ENCODE assay signal across 1 cellular context in the genomic region with DNA sequence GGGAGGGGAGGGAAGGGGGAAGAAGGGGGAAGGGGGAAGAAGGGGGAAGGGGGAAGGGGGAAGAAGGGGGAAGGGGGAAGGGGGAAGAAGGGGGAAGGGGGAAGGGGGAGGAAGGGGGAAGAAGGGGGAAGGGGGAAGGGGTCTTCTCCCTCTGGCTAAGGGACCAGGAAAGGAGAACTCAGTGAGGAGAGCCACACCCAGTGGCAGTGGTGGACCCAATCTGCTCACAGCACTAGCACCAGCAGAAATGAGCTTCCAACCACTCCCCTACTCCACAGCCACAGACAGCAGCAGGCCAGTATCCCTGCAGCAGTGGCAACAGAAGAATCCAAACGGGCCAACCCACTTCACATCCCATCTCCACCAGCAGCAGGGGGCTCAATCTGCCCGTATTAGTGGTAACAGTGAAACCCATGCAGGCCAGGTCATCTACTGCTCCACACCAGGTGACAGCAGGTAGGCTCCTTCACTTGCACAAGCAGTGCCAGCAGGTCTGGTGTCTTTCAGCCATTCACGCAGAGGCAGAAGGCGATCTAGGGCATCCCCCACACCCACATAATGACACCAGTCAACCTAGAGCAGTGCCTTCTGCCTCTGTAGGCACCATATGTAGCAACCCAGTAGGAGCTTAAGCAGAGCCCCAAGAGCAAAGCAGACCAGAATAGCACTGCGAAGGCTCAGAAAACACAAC.
TF ChIP-seq lines count a peak whose summit lies in the region.

No MANE protein-coding gene starts in this region.

TF ChIP-seq in WTC11, 78 proteins besides CTCF, POLR2A, EP300 and RAD21 (continued from another document):
- TF ChIP-seq, protein P1, sequence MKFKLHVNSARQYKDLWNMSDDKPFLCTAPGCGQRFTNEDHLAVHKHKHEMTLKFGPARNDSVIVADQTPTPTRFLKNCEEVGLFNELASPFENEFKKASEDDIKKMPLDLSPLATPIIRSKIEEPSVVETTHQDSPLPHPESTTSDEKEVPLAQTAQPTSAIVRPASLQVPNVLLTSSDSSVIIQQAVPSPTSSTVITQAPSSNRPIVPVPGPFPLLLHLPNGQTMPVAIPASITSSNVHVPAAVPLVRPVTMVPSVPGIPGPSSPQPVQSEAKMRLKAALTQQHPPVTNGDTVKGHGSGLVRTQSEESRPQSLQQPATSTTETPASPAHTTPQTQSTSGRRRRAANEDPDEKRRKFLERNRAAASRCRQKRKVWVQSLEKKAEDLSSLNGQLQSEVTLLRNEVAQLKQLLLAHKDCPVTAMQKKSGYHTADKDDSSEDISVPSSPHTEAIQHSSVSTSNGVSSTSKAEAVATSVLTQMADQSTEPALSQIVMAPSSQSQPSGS (CRISPR knock-in tag; IDR thresholded peaks at IDR 0.05; ENCODE audit: borderline replicate concordance, low read depth) = no peak
- TF ChIP-seq NR1H2 (CRISPR knock-in tag; IDR thresholded peaks at IDR 0.05) (no peak), NFE2L1 (CRISPR knock-in tag; IDR thresholded peaks at IDR 0.05) (no peak), ZNF317 (CRISPR knock-in tag; IDR thresholded peaks at IDR 0.05; ENCODE audit: borderline replicate concordance, low read depth) (no peak), ATF1 (CRISPR knock-in tag; IDR thresholded peaks at IDR 0.05) (no peak), FOXJ3 (CRISPR knock-in tag; IDR thresholded peaks at IDR 0.05; ENCODE audit: borderline replicate concordance) (no peak), CBFB (CRISPR knock-in tag; IDR thresholded peaks at IDR 0.05; ENCODE audit: low read depth) (no peak), ESRRA (CRISPR knock-in tag; IDR thresholded peaks at IDR 0.05; ENCODE audit: borderline replicate concordance) (no peak)
- TF ChIP-seq, protein P2, sequence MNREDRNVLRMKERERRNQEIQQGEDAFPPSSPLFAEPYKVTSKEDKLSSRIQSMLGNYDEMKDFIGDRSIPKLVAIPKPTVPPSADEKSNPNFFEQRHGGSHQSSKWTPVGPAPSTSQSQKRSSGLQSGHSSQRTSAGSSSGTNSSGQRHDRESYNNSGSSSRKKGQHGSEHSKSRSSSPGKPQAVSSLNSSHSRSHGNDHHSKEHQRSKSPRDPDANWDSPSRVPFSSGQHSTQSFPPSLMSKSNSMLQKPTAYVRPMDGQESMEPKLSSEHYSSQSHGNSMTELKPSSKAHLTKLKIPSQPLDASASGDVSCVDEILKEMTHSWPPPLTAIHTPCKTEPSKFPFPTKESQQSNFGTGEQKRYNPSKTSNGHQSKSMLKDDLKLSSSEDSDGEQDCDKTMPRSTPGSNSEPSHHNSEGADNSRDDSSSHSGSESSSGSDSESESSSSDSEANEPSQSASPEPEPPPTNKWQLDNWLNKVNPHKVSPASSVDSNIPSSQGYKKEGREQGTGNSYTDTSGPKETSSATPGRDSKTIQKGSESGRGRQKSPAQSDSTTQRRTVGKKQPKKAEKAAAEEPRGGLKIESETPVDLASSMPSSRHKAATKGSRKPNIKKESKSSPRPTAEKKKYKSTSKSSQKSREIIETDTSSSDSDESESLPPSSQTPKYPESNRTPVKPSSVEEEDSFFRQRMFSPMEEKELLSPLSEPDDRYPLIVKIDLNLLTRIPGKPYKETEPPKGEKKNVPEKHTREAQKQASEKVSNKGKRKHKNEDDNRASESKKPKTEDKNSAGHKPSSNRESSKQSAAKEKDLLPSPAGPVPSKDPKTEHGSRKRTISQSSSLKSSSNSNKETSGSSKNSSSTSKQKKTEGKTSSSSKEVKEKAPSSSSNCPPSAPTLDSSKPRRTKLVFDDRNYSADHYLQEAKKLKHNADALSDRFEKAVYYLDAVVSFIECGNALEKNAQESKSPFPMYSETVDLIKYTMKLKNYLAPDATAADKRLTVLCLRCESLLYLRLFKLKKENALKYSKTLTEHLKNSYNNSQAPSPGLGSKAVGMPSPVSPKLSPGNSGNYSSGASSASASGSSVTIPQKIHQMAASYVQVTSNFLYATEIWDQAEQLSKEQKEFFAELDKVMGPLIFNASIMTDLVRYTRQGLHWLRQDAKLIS (CRISPR knock-in tag; IDR thresholded peaks at IDR 0.05; ENCODE audit: borderline replicate concordance) = no peak
- TF ChIP-seq, protein P3, sequence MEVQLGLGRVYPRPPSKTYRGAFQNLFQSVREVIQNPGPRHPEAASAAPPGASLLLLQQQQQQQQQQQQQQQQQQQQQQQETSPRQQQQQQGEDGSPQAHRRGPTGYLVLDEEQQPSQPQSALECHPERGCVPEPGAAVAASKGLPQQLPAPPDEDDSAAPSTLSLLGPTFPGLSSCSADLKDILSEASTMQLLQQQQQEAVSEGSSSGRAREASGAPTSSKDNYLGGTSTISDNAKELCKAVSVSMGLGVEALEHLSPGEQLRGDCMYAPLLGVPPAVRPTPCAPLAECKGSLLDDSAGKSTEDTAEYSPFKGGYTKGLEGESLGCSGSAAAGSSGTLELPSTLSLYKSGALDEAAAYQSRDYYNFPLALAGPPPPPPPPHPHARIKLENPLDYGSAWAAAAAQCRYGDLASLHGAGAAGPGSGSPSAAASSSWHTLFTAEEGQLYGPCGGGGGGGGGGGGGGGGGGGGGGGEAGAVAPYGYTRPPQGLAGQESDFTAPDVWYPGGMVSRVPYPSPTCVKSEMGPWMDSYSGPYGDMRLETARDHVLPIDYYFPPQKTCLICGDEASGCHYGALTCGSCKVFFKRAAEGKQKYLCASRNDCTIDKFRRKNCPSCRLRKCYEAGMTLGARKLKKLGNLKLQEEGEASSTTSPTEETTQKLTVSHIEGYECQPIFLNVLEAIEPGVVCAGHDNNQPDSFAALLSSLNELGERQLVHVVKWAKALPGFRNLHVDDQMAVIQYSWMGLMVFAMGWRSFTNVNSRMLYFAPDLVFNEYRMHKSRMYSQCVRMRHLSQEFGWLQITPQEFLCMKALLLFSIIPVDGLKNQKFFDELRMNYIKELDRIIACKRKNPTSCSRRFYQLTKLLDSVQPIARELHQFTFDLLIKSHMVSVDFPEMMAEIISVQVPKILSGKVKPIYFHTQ (CRISPR knock-in tag; IDR thresholded peaks at IDR 0.05) = no peak
- TF ChIP-seq, protein P4, sequence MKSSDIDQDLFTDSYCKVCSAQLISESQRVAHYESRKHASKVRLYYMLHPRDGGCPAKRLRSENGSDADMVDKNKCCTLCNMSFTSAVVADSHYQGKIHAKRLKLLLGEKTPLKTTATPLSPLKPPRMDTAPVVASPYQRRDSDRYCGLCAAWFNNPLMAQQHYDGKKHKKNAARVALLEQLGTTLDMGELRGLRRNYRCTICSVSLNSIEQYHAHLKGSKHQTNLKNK (CRISPR knock-in tag; IDR thresholded peaks at IDR 0.05) = no peak
- TF ChIP-seq, protein P5, sequence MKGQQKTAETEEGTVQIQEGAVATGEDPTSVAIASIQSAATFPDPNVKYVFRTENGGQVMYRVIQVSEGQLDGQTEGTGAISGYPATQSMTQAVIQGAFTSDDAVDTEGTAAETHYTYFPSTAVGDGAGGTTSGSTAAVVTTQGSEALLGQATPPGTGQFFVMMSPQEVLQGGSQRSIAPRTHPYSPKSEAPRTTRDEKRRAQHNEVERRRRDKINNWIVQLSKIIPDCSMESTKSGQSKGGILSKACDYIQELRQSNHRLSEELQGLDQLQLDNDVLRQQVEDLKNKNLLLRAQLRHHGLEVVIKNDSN (CRISPR knock-in tag; IDR thresholded peaks at IDR 0.05) = no peak
